In genomic region chr1:66276229-66276628, GRCh38 we compare ENCODE assay signal across 9 cellular contexts.
DNase-seq lines count a peak whose midpoint lies in the region; ATAC-seq lines count a peak whose summit lies in the region.
"Had no signal": no experiment of that assay in that cellular context is flagged by ENCODE, and none has a peak within 500 bp of the region (broad histone marks: within the 10 kb centered on the region; RNA-seq: fewer than 3 reads in every experiment).

No MANE protein-coding gene starts in this region.

- peak; percentile 68 for ATAC-seq in HG02763 (IDR thresholded peaks at IDR 0.05; ENCODE audit: unreplicated experiment)
- peak; percentile 90 for ATAC-seq in stimulated activated effector memory CD8-positive, alpha-beta T cell treated with anti-CD3 and anti-CD28 coated beads, Interleukin-12 subunit alpha, Interleukin-12 subunit beta, amount 100 ng/mL, for 72 hours

- peak overlapping the region; percentile 60 for H3K4me3 Mint-ChIP-seq in stimulated activated effector memory CD8-positive, alpha-beta T cell treated with anti-CD3 and anti-CD28 coated beads, Interleukin-12 subunit alpha, Interleukin-12 subunit beta, amount 100 ng/mL, for 72 hours

- peaks cover 20% of the 10 kb centered on the region for H3K36me3 Mint-ChIP-seq in stimulated activated effector memory CD8-positive, alpha-beta T cell treated with anti-CD3 and anti-CD28 coated beads, Interleukin-12 subunit alpha, Interleukin-12 subunit beta, amount 100 ng/mL, for 72 hours

- peak; percentile 20 for DNase-seq in activated T-cell treated with anti-CD3 and anti-CD28 coated beads for 24 hours (ENCODE audit: low read depth)
- DNase-seq in activated T-cell treated with anti-CD3 and anti-CD28 coated beads, Interleukin-2, amount 50 U/mL, for 48 hours = no peak
- DNase-seq in OCI-M1 (lab: John Stamatoyannopoulos, UW) = peak; percentile 55
- peak in 1 of 2 donors; percentile 66 for DNase-seq in stimulated activated effector memory CD8-positive, alpha-beta T cell treated with anti-CD3 and anti-CD28 coated beads, Interleukin-12 subunit alpha, Interleukin-12 subunit beta, amount 100 ng/mL, for 72 hours (ENCODE audit: low spot score in 2 of 2)
- no peak for DNase-seq in stimulated activated CD8-positive, alpha-beta memory T cell treated with anti-CD3 and anti-CD28 coated beads, Interleukin-4, amount 100 ng/mL, for 48 hours
- DNase-seq in nucleus accumbens (lab: John Stamatoyannopoulos, UW) = no peak
- no peak for DNase-seq in EL
- DNase-seq: NCI-H187 had no signal

- H3K27ac Mint-ChIP-seq in stimulated activated effector memory CD8-positive, alpha-beta T cell treated with anti-CD3 and anti-CD28 coated beads, Interleukin-12 subunit alpha, Interleukin-12 subunit beta, amount 100 ng/mL, for 72 hours = peak overlapping the region; percentile 74

- peaks cover 92% of the 10 kb centered on the region for H3K4me1 Mint-ChIP-seq in stimulated activated effector memory CD8-positive, alpha-beta T cell treated with anti-CD3 and anti-CD28 coated beads, Interleukin-12 subunit alpha, Interleukin-12 subunit beta, amount 100 ng/mL, for 72 hours

- H3K9me3 Mint-ChIP-seq in stimulated activated effector memory CD8-positive, alpha-beta T cell treated with anti-CD3 and anti-CD28 coated beads, Interleukin-12 subunit alpha, Interleukin-12 subunit beta, amount 100 ng/mL, for 72 hours = no peaks in the 10 kb centered on the region

Comparison
In these comparisons a context has a peak if more than half of its experiments do, and no peak if none do; other contexts are left out.
1. DNase-seq: peak in activated T-cell treated with anti-CD3 and anti-CD28 coated beads for 24 hours (single experiment) and OCI-M1 (single experiment); none in activated T-cell treated with anti-CD3 and anti-CD28 coated beads, Interleukin-2, amount 50 U/mL, for 48 hours (0 of 2), stimulated activated CD8-positive, alpha-beta memory T cell treated with anti-CD3 and anti-CD28 coated beads, Interleukin-4, amount 100 ng/mL, for 48 hours (single experiment), nucleus accumbens (0 of 56) and EL (single experiment).